In genomic region chr6:155026366-155027045, GRCh38 we compare ENCODE assay signal across 9 cellular contexts. TPM values are rescaled to one million over a fixed set of nuclear protein-coding genes. Genes with fewer than 3 reads are reported as not detected.
A peak's percentile ranks its signal among the peaks of the same experiment; 100 is the strongest.
DNase-seq lines count a peak whose midpoint lies in the region; ATAC-seq and TF ChIP-seq lines count a peak whose summit lies in the region.
"Had no signal": no experiment of that assay in that cellular context is flagged by ENCODE, and none has a peak within 500 bp of the region (broad histone marks: within the 10 kb centered on the region; RNA-seq: fewer than 3 reads in every experiment).

No MANE protein-coding gene starts in this region.

- H3K9ac ChIP-seq in SK-N-MC (ENCODE audit: insufficient read length), result no peak overlapping the region

- ATAC-seq in heart left ventricle (peak in 3 of 4 donors; percentile 53 to 92 (median 90)), Right ventricle myocardium superior (ENCODE audit: poor library complexity) (no peak), thoracic aorta (ENCODE audit: insufficient number of reproducible peaks, low FRiP score, low read depth) (peak; percentile 74), HG02798 (IDR thresholded peaks at IDR 0.05; ENCODE audit: poor library complexity, unreplicated experiment) (no peak), HG02571 (IDR thresholded peaks at IDR 0.05; ENCODE audit: unreplicated experiment) (no peak)
- ATAC-seq: K562 had no signal

- no peaks in the 10 kb centered on the region for H3K4me1 ChIP-seq in heart left ventricle
- H3K4me1 ChIP-seq in thoracic aorta (ENCODE audit: control insufficient read depth in 1 of 2, low read depth in 2 of 2), result peaks cover 17 to 50% of the 10 kb centered on the region in 2 donors

- intact Hi-C loops in heart left ventricle (cut with DNase I) (no loop called here), Right ventricle myocardium superior (cut with DNase I) (no loop called here)

- DNase-seq in heart left ventricle (peak in 2 of 5 donors; percentile 70 to 71), Right ventricle myocardium superior (no peak), SK-N-MC (ENCODE audit: low read depth, low spot score) (no peak), foreskin fibroblast (peak; percentile 95 to 96), thoracic aorta (ENCODE audit: low spot score) (peak; percentile 40), DMS153 treated with DMSO at 0.1 percent for 48 hours (lab: John Stamatoyannopoulos, UW; ENCODE audit: unreplicated experiment) (no peak)

- WGBS in heart left ventricle, 4 donors, result 90 to 96% (median 92%) methylated on average over 6 of the region's 6 CpGs

- H3K36me3 ChIP-seq in heart left ventricle, result no peaks in the 10 kb centered on the region
- H3K36me3 ChIP-seq in SK-N-MC (ENCODE audit: insufficient read depth, low read length), result no peaks in the 10 kb centered on the region
- H3K36me3 ChIP-seq in thoracic aorta, result no peaks in the 10 kb centered on the region

- no peak overlapping the region for H3K4me3 ChIP-seq in heart left ventricle
- no peak overlapping the region for H3K4me3 ChIP-seq in SK-N-MC
- H3K4me3 ChIP-seq in foreskin fibroblast (ENCODE audit: low read depth in 1 of 2, low read length in 2 of 2), result no peak overlapping the region
- H3K4me3 ChIP-seq in thoracic aorta, result peak overlapping the region; percentile 12
- H3K4me3 ChIP-seq: K562 had no signal

- H3K9me3 ChIP-seq in heart left ventricle (no peaks in the 10 kb centered on the region), SK-N-MC (ENCODE audit: low read depth, low read length) (no peaks in the 10 kb centered on the region), thoracic aorta (no peaks in the 10 kb centered on the region)

- no peak for TF ChIP-seq POLR2A in heart left ventricle (IDR thresholded peaks at IDR 0.05)

- no peak overlapping the region for H3K27ac ChIP-seq in heart left ventricle
- 0 out of 2 replicates have a peak overlapping the region, but pooled peaks have one; percentile 35 for H3K27ac ChIP-seq in SK-N-MC
- H3K27ac ChIP-seq in thoracic aorta, result peak overlapping the region in 1 of 2 donors; percentile 30

- H3K27me3 ChIP-seq in heart left ventricle (no peaks in the 10 kb centered on the region), thoracic aorta (replicated peaks; ENCODE audit: insufficient read depth) (no peaks in the 10 kb centered on the region)

- TF ChIP-seq CTCF in heart left ventricle (IDR thresholded peaks at IDR 0.05), result no peak
- TF ChIP-seq CTCF in foreskin fibroblast (IDR thresholded peaks at IDR 0.05; ENCODE audit: low read depth, low read length), result no peak
- no peak for TF ChIP-seq CTCF in thoracic aorta (IDR thresholded peaks at IDR 0.05)

RNA-seq across cellular contexts. Expression of gene TIAM2, which starts 31.4 kb away (rescaled TPM):
- total RNA-seq in heart left ventricle (10 to 100 TPM in 7 of 9 donors, 1 to 10 TPM in 2; 6.4 to 16.5 (median 12.9) TPM), Right ventricle myocardium superior (8.4 TPM), thoracic aorta (10 to 100 TPM; 17.8 to 22.1 TPM)
- 1 to 10 TPM; 4.6 to 6.2 TPM for polyA plus RNA-seq in heart left ventricle

Comparison
In these comparisons a context has a peak if more than half of its experiments do, and no peak if none do; other contexts are left out.
1. ATAC-seq: peak in heart left ventricle (3 of 4) and thoracic aorta (single experiment); none in Right ventricle myocardium superior (single experiment), HG02798 (single experiment) and HG02571 (single experiment).
2. DNase-seq: peak in foreskin fibroblast (2 of 2) and thoracic aorta (single experiment); none in Right ventricle myocardium superior (single experiment), SK-N-MC (single experiment) and DMS153 treated with DMSO at 0.1 percent for 48 hours (single experiment).